In genomic region chr9:120924698-120925534, GRCh38 we compare ENCODE assay signal across 8 cellular contexts. TPM values are rescaled to one million over a fixed set of nuclear protein-coding genes. Genes with fewer than 3 reads are reported as not detected.
DNase-seq lines count a peak whose midpoint lies in the region; ATAC-seq, FAIRE-seq and TF ChIP-seq lines count a peak whose summit lies in the region.

No MANE protein-coding gene starts in this region.

- no peak for ATAC-seq in CD4-positive, CD25-positive, alpha-beta regulatory T cell (ENCODE audit: low read depth in 2 of 2)

- H3K4me3 Mint-ChIP-seq in CD4-positive, CD25-positive, alpha-beta regulatory T cell = peak overlapping the region; percentile 95 to 99 (median 95)
- peak overlapping the region; percentile 92 for H3K4me3 Mint-ChIP-seq in activated T-helper 2 cell treated with anti-CD3 and anti-CD28 coated beads, Interferon-gamma antibody, Interleukin-2, Interleukin-4, amounts not matched to agents 10 μg/mL and 5 μg/mL and 100 μg/mL, durations not matched to agents 14 hours and 24 hours and 36 hours (ENCODE audit: low read depth)
- no peak overlapping the region for H3K4me3 Mint-ChIP-seq in nephron progenitor cell

- peak in 1 of 3 donors; percentile 63 for DNase-seq in CD4-positive, CD25-positive, alpha-beta regulatory T cell
- no peak for DNase-seq in GM19239 (ENCODE audit: insufficient read length, low spot score)
- DNase-seq in activated T-helper 2 cell treated with anti-CD3 and anti-CD28 coated beads, Interferon-gamma antibody, Interleukin-2, Interleukin-4, amounts not matched to agents 10 μg/mL and 5 μg/mL and 100 μg/mL, durations not matched to agents 14 hours and 24 hours and 36 hours (ENCODE audit: low spot score) = no peak
- DNase-seq in OCI-M1 (lab: John Stamatoyannopoulos, UW) = no peak
- no peak for DNase-seq in NCI-H1105 (lab: John Stamatoyannopoulos, UW)
- DNase-seq in HAP-1 (ENCODE audit: low spot score in 2 of 2) = no peak
- DNase-seq in nephron progenitor cell = no peak

- peaks cover 96% of the 10 kb centered on the region for H3K4me1 ChIP-seq in CD4-positive, CD25-positive, alpha-beta regulatory T cell (ENCODE audit: control insufficient read depth, insufficient read depth, low read length, poor library complexity, severe bottlenecking)
- peaks cover 0 to 5% of the 10 kb centered on the region in 2 donors for H3K4me1 ChIP-seq in muscle layer of duodenum (ENCODE audit: control insufficient read depth in 1 of 2, insufficient read depth in 2 of 2, low read length in 2 of 2)
- peaks cover 22% of the 10 kb centered on the region for H3K4me1 ChIP-seq in HAP-1

- peaks cover 54% of the 10 kb centered on the region for H3K36me3 Mint-ChIP-seq in CD4-positive, CD25-positive, alpha-beta regulatory T cell
- H3K36me3 Mint-ChIP-seq in activated T-helper 2 cell treated with anti-CD3 and anti-CD28 coated beads, Interferon-gamma antibody, Interleukin-2, Interleukin-4, amounts not matched to agents 10 μg/mL and 5 μg/mL and 100 μg/mL, durations not matched to agents 14 hours and 24 hours and 36 hours (ENCODE audit: low read depth) = peaks cover 63% of the 10 kb centered on the region
- H3K36me3 Mint-ChIP-seq in nephron progenitor cell (ENCODE audit: low read depth) = no peaks in the 10 kb centered on the region

- H3K9me3 ChIP-seq in CD4-positive, CD25-positive, alpha-beta regulatory T cell (ENCODE audit: control insufficient read depth in 2 of 2, low read length in 2 of 2) = no peaks in the 10 kb centered on the region
- H3K9me3 ChIP-seq in muscle layer of duodenum (ENCODE audit: control insufficient read depth in 1 of 2, low read length in 2 of 2) (no peaks in the 10 kb centered on the region), HAP-1 (no peaks in the 10 kb centered on the region)

- intact Hi-C loops in activated T-helper 2 cell treated with anti-CD3 and anti-CD28 coated beads, Interferon-gamma antibody, Interleukin-2, Interleukin-4, amounts not matched to agents 10 μg/mL and 5 μg/mL and 100 μg/mL, durations not matched to agents 14 hours and 24 hours and 36 hours (cut with micrococcal nuclease) = loop anchor here (5.0 kb wide), 1 partner anchor 133 kb away; the partner anchor contains the start of gene FBXW2

- H3K27ac ChIP-seq in CD4-positive, CD25-positive, alpha-beta regulatory T cell (ENCODE audit: insufficient read depth, low read length, poor library complexity, severe bottlenecking) = peak overlapping the region; percentile 99
- peak overlapping the region; percentile 7 for H3K27ac ChIP-seq in muscle layer of duodenum (ENCODE audit: low read length)

- peak overlapping the region; percentile 95 to 100 (median 97) for H3K27ac Mint-ChIP-seq in CD4-positive, CD25-positive, alpha-beta regulatory T cell
- peak overlapping the region; percentile 98 for H3K27ac Mint-ChIP-seq in activated T-helper 2 cell treated with anti-CD3 and anti-CD28 coated beads, Interferon-gamma antibody, Interleukin-2, Interleukin-4, amounts not matched to agents 10 μg/mL and 5 μg/mL and 100 μg/mL, durations not matched to agents 14 hours and 24 hours and 36 hours
- no peak overlapping the region for H3K27ac Mint-ChIP-seq in nephron progenitor cell

- H3K4me1 Mint-ChIP-seq in CD4-positive, CD25-positive, alpha-beta regulatory T cell = peaks cover 20 to 82% (median 50%) of the 10 kb centered on the region in 4 donors
- peaks cover 69% of the 10 kb centered on the region for H3K4me1 Mint-ChIP-seq in activated T-helper 2 cell treated with anti-CD3 and anti-CD28 coated beads, Interferon-gamma antibody, Interleukin-2, Interleukin-4, amounts not matched to agents 10 μg/mL and 5 μg/mL and 100 μg/mL, durations not matched to agents 14 hours and 24 hours and 36 hours (ENCODE audit: low read depth)
- peaks cover 43% of the 10 kb centered on the region for H3K4me1 Mint-ChIP-seq in nephron progenitor cell

- in situ Hi-C loops in HAP-1 (cut with MboI; ENCODE audit: low sequenced_read_pairs) = loop anchor here (25.0 kb wide), 1 partner anchor 313 kb away; no protein-coding TSS in a partner anchor

- H3K4me3 ChIP-seq in CD4-positive, CD25-positive, alpha-beta regulatory T cell (ENCODE audit: low read depth, low read length) = peak overlapping the region; percentile 96
- H3K4me3 ChIP-seq in muscle layer of duodenum (ENCODE audit: low read depth in 1 of 2, low read length in 2 of 2) (no peak overlapping the region), HAP-1 (no peak overlapping the region)

- peaks cover 36% of the 10 kb centered on the region for H3K36me3 ChIP-seq in CD4-positive, CD25-positive, alpha-beta regulatory T cell (ENCODE audit: control insufficient read depth, insufficient read depth, low read length)
- H3K36me3 ChIP-seq in muscle layer of duodenum (ENCODE audit: control insufficient read depth in 1 of 2, insufficient read depth in 2 of 2, low read length in 2 of 2) = no peaks in the 10 kb centered on the region
- H3K36me3 ChIP-seq in HAP-1 (replicated peaks) = no peaks in the 10 kb centered on the region

- no peak for TF ChIP-seq CTCF in nephron progenitor cell (IDR thresholded peaks at IDR 0.05)

- H3K9me3 Mint-ChIP-seq in CD4-positive, CD25-positive, alpha-beta regulatory T cell = no peaks in the 10 kb centered on the region
- no peaks in the 10 kb centered on the region for H3K9me3 Mint-ChIP-seq in activated T-helper 2 cell treated with anti-CD3 and anti-CD28 coated beads, Interferon-gamma antibody, Interleukin-2, Interleukin-4, amounts not matched to agents 10 μg/mL and 5 μg/mL and 100 μg/mL, durations not matched to agents 14 hours and 24 hours and 36 hours
- no peaks in the 10 kb centered on the region for H3K9me3 Mint-ChIP-seq in nephron progenitor cell

- H3K27me3 ChIP-seq in CD4-positive, CD25-positive, alpha-beta regulatory T cell (ENCODE audit: control insufficient read depth, insufficient read depth, low read length) = no peaks in the 10 kb centered on the region
- H3K27me3 ChIP-seq in muscle layer of duodenum (ENCODE audit: low read depth, low read length) (no peaks in the 10 kb centered on the region), HAP-1 (ENCODE audit: low read depth) (no peaks in the 10 kb centered on the region)

- no peaks in the 10 kb centered on the region for H3K27me3 Mint-ChIP-seq in CD4-positive, CD25-positive, alpha-beta regulatory T cell
- H3K27me3 Mint-ChIP-seq in activated T-helper 2 cell treated with anti-CD3 and anti-CD28 coated beads, Interferon-gamma antibody, Interleukin-2, Interleukin-4, amounts not matched to agents 10 μg/mL and 5 μg/mL and 100 μg/mL, durations not matched to agents 14 hours and 24 hours and 36 hours (ENCODE audit: low read depth) = no peaks in the 10 kb centered on the region
- H3K27me3 Mint-ChIP-seq in nephron progenitor cell (ENCODE audit: low read depth, poor library complexity) = peaks cover 12% of the 10 kb centered on the region

- FAIRE-seq in GM19239 (lab: Jason Lieb, UNC) = peak; percentile 58

RNA-seq across cellular contexts. Expression of gene TRAF1, which starts 1.7 kb away (rescaled TPM):
- 167 TPM for total RNA-seq in CD4-positive, CD25-positive, alpha-beta regulatory T cell
- polyA plus RNA-seq in CD4-positive, CD25-positive, alpha-beta regulatory T cell = 10 to 100 TPM; 13.5 to 18.7 (median 16.5) TPM
- 164 TPM in 2 replicates for total RNA-seq in activated T-helper 2 cell treated with anti-CD3 and anti-CD28 coated beads, Interferon-gamma antibody, Interleukin-2, Interleukin-4, amounts not matched to agents 10 μg/mL and 5 μg/mL and 100 μg/mL, durations not matched to agents 14 hours and 24 hours and 36 hours

RNA-seq across cellular contexts. Expression of gene PHF19, which starts 47.9 kb away (rescaled TPM):
- 149 TPM for total RNA-seq in CD4-positive, CD25-positive, alpha-beta regulatory T cell
- 10 to 100 TPM; 21.4 to 43.2 (median 31.9) TPM for polyA plus RNA-seq in CD4-positive, CD25-positive, alpha-beta regulatory T cell
- total RNA-seq in activated T-helper 2 cell treated with anti-CD3 and anti-CD28 coated beads, Interferon-gamma antibody, Interleukin-2, Interleukin-4, amounts not matched to agents 10 μg/mL and 5 μg/mL and 100 μg/mL, durations not matched to agents 14 hours and 24 hours and 36 hours = 167 and 170 TPM in 2 replicates
